Comparison of ENCODE assay signal across 18 cellular contexts in genomic region chr1:110385369-110385768, GRCh38. TPM values are rescaled to one million over a fixed set of nuclear protein-coding genes. Genes with fewer than 3 reads are reported as not detected.
A peak's percentile ranks its signal among the peaks of the same experiment; 100 is the strongest.
DNase-seq lines count a peak whose midpoint lies in the region; ATAC-seq and TF ChIP-seq lines count a peak whose summit lies in the region.
"Had no signal": no experiment of that assay in that cellular context is flagged by ENCODE, and none has a peak within 500 bp of the region (broad histone marks: within the 10 kb centered on the region; RNA-seq: fewer than 3 reads in every experiment).

No MANE protein-coding gene starts in this region.

- WGBS in gastroesophageal sphincter (ENCODE audit: low coverage in 1 of 2), 2 donors: 100% methylated on average over 1 of the region's 1 CpG

- H3K4me3 ChIP-seq in BLaER1 (no peak overlapping the region), HL-60 (replicated peaks; ENCODE audit: insufficient read depth, low read length) (no peak overlapping the region), gastroesophageal sphincter (no peak overlapping the region)
- H3K4me3 ChIP-seq: SK-N-MC had no signal

- H3K4me1 ChIP-seq in BLaER1: peaks cover 29% of the 10 kb centered on the region
- peaks cover 0 to 19% (median 5%) of the 10 kb centered on the region in 3 donors for H3K4me1 ChIP-seq in gastroesophageal sphincter

- H3K27me3 Mint-ChIP-seq in T-helper 17 cell (no peaks in the 10 kb centered on the region), nephron (ENCODE audit: low read depth) (no peaks in the 10 kb centered on the region)
- no peaks in the 10 kb centered on the region for H3K27me3 Mint-ChIP-seq in effector memory CD8-positive, alpha-beta T cell

- no peak for ATAC-seq in T-helper 17 cell
- no peak for ATAC-seq in gastroesophageal sphincter
- no peak for ATAC-seq in effector memory CD8-positive, alpha-beta T cell (replicated peaks)
- ATAC-seq: Panc1 had no signal

- peak overlapping the region; percentile 69 for H3K4me2 ChIP-seq in BLaER1

- TF ChIP-seq POLR2A in gastroesophageal sphincter (IDR thresholded peaks at IDR 0.05): no peak

- H3K36me3 Mint-ChIP-seq in T-helper 17 cell (ENCODE audit: low read depth) (peaks cover 2% of the 10 kb centered on the region), nephron (ENCODE audit: low read depth) (peaks cover 15% of the 10 kb centered on the region)
- peaks cover 4% of the 10 kb centered on the region for H3K36me3 Mint-ChIP-seq in effector memory CD8-positive, alpha-beta T cell (ENCODE audit: insufficient read depth)

- no peak overlapping the region for H3K27ac ChIP-seq in BLaER1
- H3K27ac ChIP-seq in HL-60 (replicated peaks): peak overlapping the region; percentile 89
- no peak overlapping the region for H3K27ac ChIP-seq in gastroesophageal sphincter
- H3K27ac ChIP-seq: C4-2B, SK-N-MC had no signal

- peaks cover 15% of the 10 kb centered on the region; the same call in 1 of the 2 replicates for H3K36me3 ChIP-seq in BLaER1
- peaks cover 0 to 69% of the 10 kb centered on the region in 2 donors for H3K36me3 ChIP-seq in gastroesophageal sphincter

- H3K9ac ChIP-seq in BLaER1: no peak overlapping the region

- DNase-seq in HL-60 (ENCODE audit: low read depth in 1 of 2, low spot score in 1 of 2): no peak
- no peak for DNase-seq in T-helper 17 cell
- DNase-seq in effector memory CD8-positive, alpha-beta T cell: no peak
- no peak for DNase-seq in NCI-H2227 treated with DMSO at 0.1 percent for 48 hours (lab: John Stamatoyannopoulos, UW)
- no peak for DNase-seq in cardiac septum (ENCODE audit: low spot score)
- DNase-seq: DMS 273 treated with DMSO at 0.1 percent for 48 hours, KBM-7, NCI-H1436 treated with DMSO at 0.1 percent for 48 hours, NCI-H2029 treated with DMSO at 0.1 percent for 48 hours, NCI-H2171 treated with DMSO at 0.1 percent for 48 hours, NCI-H774, Right ventricle myocardium superior had no signal

- TF ChIP-seq EP300 in gastroesophageal sphincter (IDR thresholded peaks at IDR 0.05): no peak

- intact Hi-C loops in cardiac septum (cut with DNase I): no loop called here

- TF ChIP-seq CTCF in HL-60 (IDR thresholded peaks at IDR 0.05; ENCODE audit: insufficient read depth, low read length) (no peak), nephron (IDR thresholded peaks at IDR 0.05; ENCODE audit: unreplicated experiment in 3 of 3) (no peak), gastroesophageal sphincter (IDR thresholded peaks at IDR 0.05) (no peak)

- H3K9me3 ChIP-seq in BLaER1 (no peaks in the 10 kb centered on the region), T-helper 17 cell (ENCODE audit: control insufficient read depth, low read length, poor library complexity, severe bottlenecking) (no peaks in the 10 kb centered on the region), gastroesophageal sphincter (no peaks in the 10 kb centered on the region)

- no peaks in the 10 kb centered on the region for H3K27me3 ChIP-seq in BLaER1
- no peaks in the 10 kb centered on the region for H3K27me3 ChIP-seq in HL-60 (ENCODE audit: insufficient read depth, poor library complexity, severe bottlenecking)
- H3K27me3 ChIP-seq in gastroesophageal sphincter: no peaks in the 10 kb centered on the region

- H3K4me1 Mint-ChIP-seq in T-helper 17 cell (peaks cover 10% of the 10 kb centered on the region), nephron (peaks cover 19% of the 10 kb centered on the region)
- peaks cover 8 to 9% of the 10 kb centered on the region in 2 donors for H3K4me1 Mint-ChIP-seq in effector memory CD8-positive, alpha-beta T cell (ENCODE audit: low read depth in 2 of 2)

- H3K4me3 Mint-ChIP-seq in T-helper 17 cell (peak overlapping the region; percentile 25), nephron (no peak overlapping the region)
- H3K4me3 Mint-ChIP-seq in effector memory CD8-positive, alpha-beta T cell: no peak overlapping the region

- H4K20me1 ChIP-seq in BLaER1: no peaks in the 10 kb centered on the region

- H3K27ac Mint-ChIP-seq in T-helper 17 cell (no peak overlapping the region), nephron (peak overlapping the region in 2 of 3 experiments; percentile 34 to 80)
- peak overlapping the region in 1 of 2 donors; percentile 29 for H3K27ac Mint-ChIP-seq in effector memory CD8-positive, alpha-beta T cell

- H3K9me3 Mint-ChIP-seq in nephron: no peaks in the 10 kb centered on the region
- H3K9me3 Mint-ChIP-seq in effector memory CD8-positive, alpha-beta T cell: no peaks in the 10 kb centered on the region

RNA-seq across cellular contexts. Expression of gene SLC16A4, which starts 5.5 kb away (rescaled TPM):
- total RNA-seq in T-helper 17 cell (under 1 TPM; 0.20 to 0.29 TPM), gastroesophageal sphincter (10 to 100 TPM; 10.5 to 16.9 (median 15.2) TPM), cardiac septum (2.3 TPM)

RNA-seq across cellular contexts. Expression of gene LAMTOR5, which starts 22.1 kb away (rescaled TPM):
- 10 to 100 TPM; 78.2 to 79.1 TPM for total RNA-seq in T-helper 17 cell
- 100 to 1,000 TPM in 2 of 4 donors, 10 to 100 TPM in 2; 72.5 to 126 (median 101) TPM for total RNA-seq in gastroesophageal sphincter
- total RNA-seq in cardiac septum: 195 TPM

RNA-seq across cellular contexts. Expression of gene RBM15, which starts 46.2 kb away (rescaled TPM):
- total RNA-seq in T-helper 17 cell (10 to 100 TPM; 40.5 to 45.2 TPM), gastroesophageal sphincter (10 to 100 TPM; 16.7 to 36.9 (median 30.2) TPM), cardiac septum (22.7 TPM)
